18 cellular contexts compared by ENCODE assay signal in genomic region chr6:9612489-9612888, GRCh38.
DNase-seq lines count a peak whose midpoint lies in the region; ATAC-seq and TF ChIP-seq lines count a peak whose summit lies in the region.
"Had no signal": no experiment of that assay in that cellular context is flagged by ENCODE, and none has a peak within 500 bp of the region (broad histone marks: within the 10 kb centered on the region; RNA-seq: fewer than 3 reads in every experiment).

No MANE protein-coding gene starts in this region.

- H3K14ac ChIP-seq in IMR-90 (replicated peaks; ENCODE audit: low read depth, low read length), result no peak overlapping the region

- H3K4me2 ChIP-seq in IMR-90 (ENCODE audit: low read depth, low read length) (no peak overlapping the region), osteoblast (ENCODE audit: insufficient read depth, low read length) (no peak overlapping the region)

- no peak overlapping the region for H3K27ac Mint-ChIP-seq in activated CD8-positive, alpha-beta T cell treated with anti-CD3 and anti-CD28 coated beads, Interleukin-2, amount 10 ng/mL, durations not matched to agents 7 days and 5 days
- H3K27ac Mint-ChIP-seq: B cell; CD4-positive, alpha-beta memory T cell had no signal

- no peak overlapping the region for H2AK9ac ChIP-seq in IMR-90 (replicated peaks; ENCODE audit: low read depth, low read length, poor library complexity)

- no TSS peak for BruUV-seq in IMR-90 (replicated peaks; lab: Mats Ljungman, UMichigan)

- no peaks in the 10 kb centered on the region for H3K9me3 ChIP-seq in IMR-90 (ENCODE audit: control insufficient read depth, insufficient read depth, low read length)
- no peaks in the 10 kb centered on the region for H3K9me3 ChIP-seq in osteoblast (ENCODE audit: low read depth, low read length)
- H3K9me3 ChIP-seq: Peyer's patch had no signal

- H2AFZ ChIP-seq in IMR-90 (replicated peaks; ENCODE audit: low read length, poor library complexity), result no peak overlapping the region
- H2AFZ ChIP-seq in osteoblast (ENCODE audit: low read length), result no peak overlapping the region

- no peaks in the 10 kb centered on the region for H3K27me3 ChIP-seq in IMR-90 (ENCODE audit: control insufficient read depth, insufficient read depth, low read length)
- no peaks in the 10 kb centered on the region for H3K27me3 ChIP-seq in osteoblast (ENCODE audit: insufficient read depth, low read length)
- H3K27me3 ChIP-seq: Peyer's patch had no signal

- peak; percentile 14; the same call in 1 of the 2 replicates for ATAC-seq in IMR-90 (ENCODE audit: low read depth)
- ATAC-seq in GM21381 (IDR thresholded peaks at IDR 0.05; ENCODE audit: unreplicated experiment), result no peak
- no peak for ATAC-seq in activated CD8-positive, alpha-beta T cell treated with anti-CD3 and anti-CD28 coated beads, Interleukin-2, amount 10 ng/mL, durations not matched to agents 7 days and 5 days

- peaks cover 4% of the 10 kb centered on the region for H3K9me3 Mint-ChIP-seq in activated CD8-positive, alpha-beta T cell treated with anti-CD3 and anti-CD28 coated beads, Interleukin-2, amount 10 ng/mL, durations not matched to agents 7 days and 5 days (ENCODE audit: insufficient read depth)
- H3K9me3 Mint-ChIP-seq: H9 had no signal

- no peak overlapping the region for H3K56ac ChIP-seq in IMR-90 (ENCODE audit: extremely low read depth, insufficient read depth, low read length)

- no peaks in the 10 kb centered on the region for H3K36me3 ChIP-seq in IMR-90 (ENCODE audit: control insufficient read depth, insufficient read depth, low read length)
- no peaks in the 10 kb centered on the region for H3K36me3 ChIP-seq in osteoblast (ENCODE audit: insufficient read depth, low read length)
- H3K36me3 ChIP-seq: Peyer's patch had no signal

- H4K20me1 ChIP-seq in IMR-90 (ENCODE audit: insufficient read depth, low read length), result no peaks in the 10 kb centered on the region
- no peaks in the 10 kb centered on the region for H4K20me1 ChIP-seq in osteoblast (ENCODE audit: insufficient read depth, low read length)

- H3K9ac ChIP-seq in IMR-90 (ENCODE audit: low read depth, low read length), result no peak overlapping the region

- H3K23ac ChIP-seq in IMR-90 (ENCODE audit: low read depth, low read length), result no peak overlapping the region

- no peaks in the 10 kb centered on the region for H3K4me1 Mint-ChIP-seq in activated CD8-positive, alpha-beta T cell treated with anti-CD3 and anti-CD28 coated beads, Interleukin-2, amount 10 ng/mL, durations not matched to agents 7 days and 5 days (ENCODE audit: low read depth)
- H3K4me1 Mint-ChIP-seq: B cell; CD4-positive, alpha-beta memory T cell had no signal

- TF ChIP-seq RAD21 in IMR-90 (IDR thresholded peaks at IDR 0.05; ENCODE audit: low read length), result no peak

- DNase-seq in ELR (ENCODE audit: low read depth) (peak; percentile 70), IMR-90 (peak; percentile 17), choroid plexus epithelial cell (ENCODE audit: low read depth) (peak; percentile 8), osteoblast (ENCODE audit: insufficient read length, low spot score, missing footprints) (peak; percentile 46), NCI-H2029 treated with DMSO at 0.1 percent for 48 hours (lab: John Stamatoyannopoulos, UW) (no peak)
- DNase-seq in activated CD8-positive, alpha-beta T cell treated with anti-CD3 and anti-CD28 coated beads, Interleukin-2, amount 10 ng/mL, durations not matched to agents 7 days and 5 days, result no peak
- DNase-seq: CD4-positive, alpha-beta memory T cell; DMS79 treated with DMSO at 0.1 percent for 48 hours; H9; NCI-H1105 treated with DMSO at 0.1 percent for 48 hours; NCI-H187; NCI-H2171 treated with DMSO at 0.1 percent for 48 hours; NCI-H510A; Peyer's patch; SHP77 treated with DMSO at 0.1 percent for 48 hours; SW 1271 had no signal

- no peak overlapping the region for H2BK15ac ChIP-seq in IMR-90 (ENCODE audit: low read depth, low read length)

- no peaks in the 10 kb centered on the region for H3K9me1 ChIP-seq in IMR-90 (ENCODE audit: insufficient read depth, low read length)

- intact Hi-C loops in IMR-90 (cut with micrococcal nuclease), result no loop called here

- H4K5ac ChIP-seq in IMR-90 (ENCODE audit: low read depth, low read length), result no peak overlapping the region

- H3K27ac ChIP-seq in IMR-90 (ENCODE audit: insufficient read depth, low read length), result no peak overlapping the region
- no peak overlapping the region for H3K27ac ChIP-seq in osteoblast (ENCODE audit: low read depth, low read length)
- H3K27ac ChIP-seq: Peyer's patch had no signal

- 40% methylated on average over 1 of the region's 2 CpGs; no CpG with 5 or more reads in 1 of the 2 experiments for WGBS in IMR-90 (ENCODE audit: extremely low coverage in 2 of 2, insufficient read length in 1 of 2), 2 experiments

- no peak overlapping the region for H3K4me3 Mint-ChIP-seq in activated CD8-positive, alpha-beta T cell treated with anti-CD3 and anti-CD28 coated beads, Interleukin-2, amount 10 ng/mL, durations not matched to agents 7 days and 5 days
- H3K4me3 Mint-ChIP-seq: B cell; CD4-positive, alpha-beta memory T cell; H9 had no signal

- no peak overlapping the region for H3K4ac ChIP-seq in IMR-90 (ENCODE audit: low read depth, low read length)

- dilution Hi-C loops in IMR-90 (cut with HindIII; ENCODE audit: low sequenced_read_pairs, unreplicated experiment), result no loop called here

- no peaks in the 10 kb centered on the region for H3K27me3 Mint-ChIP-seq in activated CD8-positive, alpha-beta T cell treated with anti-CD3 and anti-CD28 coated beads, Interleukin-2, amount 10 ng/mL, durations not matched to agents 7 days and 5 days (ENCODE audit: low read depth)
- H3K27me3 Mint-ChIP-seq: B cell; CD4-positive, alpha-beta memory T cell had no signal

- H3K4me1 ChIP-seq in IMR-90 (ENCODE audit: control insufficient read depth, insufficient read depth, low read length) (0 out of 2 replicates have a peak, but pooled peaks cover 2% of the 10 kb centered on the region), osteoblast (ENCODE audit: insufficient read depth, low read length) (no peaks in the 10 kb centered on the region)
- H3K4me1 ChIP-seq: Peyer's patch had no signal

- TF ChIP-seq POLR2A in IMR-90 (IDR thresholded peaks at IDR 0.05; ENCODE audit: low read depth, low read length), result no peak

- no peak overlapping the region for H2AK5ac ChIP-seq in IMR-90 (ENCODE audit: low read depth, low read length)

- CTCF ChIA-PET in IMR-90 (lab: Yijun Ruan, JAX), result no interaction called here
- CTCF ChIA-PET in activated CD8-positive, alpha-beta T cell treated with anti-CD3 and anti-CD28 coated beads, Interleukin-2, amount 10 ng/mL, durations not matched to agents 7 days and 5 days (lab: Charles Lee), result no interaction called here

- H2BK120ac ChIP-seq in IMR-90 (ENCODE audit: low read depth, low read length), result no peak overlapping the region

- no peak overlapping the region for H2BK20ac ChIP-seq in IMR-90 (ENCODE audit: low read depth, low read length)

- no peaks in the 10 kb centered on the region for H3K79me2 ChIP-seq in osteoblast (ENCODE audit: insufficient read depth, low read length)

- H4K8ac ChIP-seq in IMR-90 (ENCODE audit: low read depth in 2 of 2, low read length in 2 of 2), result no peak overlapping the region

- no peak overlapping the region for H4K91ac ChIP-seq in IMR-90 (ENCODE audit: insufficient read depth, low read depth, low read length)

- H3K36me3 Mint-ChIP-seq in activated CD8-positive, alpha-beta T cell treated with anti-CD3 and anti-CD28 coated beads, Interleukin-2, amount 10 ng/mL, durations not matched to agents 7 days and 5 days (ENCODE audit: low read depth), result no peaks in the 10 kb centered on the region
- H3K36me3 Mint-ChIP-seq: CD4-positive, alpha-beta memory T cell had no signal

- POLR2A ChIA-PET in IMR-90 (lab: Charles Lee; ENCODE audit: unreplicated experiment), result no interaction called here
- POLR2A ChIA-PET in activated CD8-positive, alpha-beta T cell treated with anti-CD3 and anti-CD28 coated beads, Interleukin-2, amount 10 ng/mL, durations not matched to agents 7 days and 5 days (lab: Charles Lee), result no interaction called here

- H3K79me1 ChIP-seq in IMR-90 (ENCODE audit: low read depth in 1 of 2, low read length in 2 of 2), result no peaks in the 10 kb centered on the region

- no peak overlapping the region for H3K18ac ChIP-seq in IMR-90 (ENCODE audit: low read depth, low read length)

- H3K4me3 ChIP-seq in IMR-90 (ENCODE audit: insufficient read depth, low read depth, low read length) (no peak overlapping the region), choroid plexus epithelial cell (ENCODE audit: low read depth, low read length) (no peak overlapping the region), osteoblast (ENCODE audit: insufficient read depth, low read length) (no peak overlapping the region)
- H3K4me3 ChIP-seq: Peyer's patch had no signal

- TF ChIP-seq CTCF in IMR-90 (conservative IDR thresholded peaks at IDR 0.05; ENCODE audit: low read depth, low read length) (no peak), choroid plexus epithelial cell (conservative IDR thresholded peaks at IDR 0.05; ENCODE audit: low read depth, low read length) (no peak), osteoblast (IDR thresholded peaks at IDR 0.05; ENCODE audit: extremely low read depth, low read depth, low read length) (no peak)

- no peak overlapping the region for H2BK5ac ChIP-seq in IMR-90 (ENCODE audit: low read depth, low read length, poor library complexity, severe bottlenecking)

- in situ Hi-C loops in IMR-90 (cut with MboI; ENCODE audit: low sequenced_read_pairs), result no loop called here

TF ChIP-seq in IMR-90, 13 proteins besides CTCF, POLR2A, EP300 and RAD21 (continues in another document):
- no peak for TF ChIP-seq ELK1 (IDR thresholded peaks at IDR 0.05; ENCODE audit: borderline replicate concordance, low read depth, low read length)
- TF ChIP-seq NFE2L2 (IDR thresholded peaks at IDR 0.05; ENCODE audit: low read depth, low read length), result no peak
- TF ChIP-seq USF2 (IDR thresholded peaks at IDR 0.05; ENCODE audit: low read depth, low read length), result no peak
- TF ChIP-seq MXI1 (IDR thresholded peaks at IDR 0.05; ENCODE audit: borderline replicate concordance, low read depth, low read length), result no peak

Comparison
In these comparisons a context has a peak if more than half of its experiments do, and no peak if none do; other contexts are left out.
1. DNase-seq: peak in ELR (single experiment), IMR-90 (single experiment), choroid plexus epithelial cell (single experiment) and osteoblast (single experiment); none in NCI-H2029 treated with DMSO at 0.1 percent for 48 hours (single experiment) and activated CD8-positive, alpha-beta T cell treated with anti-CD3 and anti-CD28 coated beads, Interleukin-2, amount 10 ng/mL, durations not matched to agents 7 days and 5 days (single experiment).